33 cellular contexts compared by ENCODE assay signal in the genomic region with DNA sequence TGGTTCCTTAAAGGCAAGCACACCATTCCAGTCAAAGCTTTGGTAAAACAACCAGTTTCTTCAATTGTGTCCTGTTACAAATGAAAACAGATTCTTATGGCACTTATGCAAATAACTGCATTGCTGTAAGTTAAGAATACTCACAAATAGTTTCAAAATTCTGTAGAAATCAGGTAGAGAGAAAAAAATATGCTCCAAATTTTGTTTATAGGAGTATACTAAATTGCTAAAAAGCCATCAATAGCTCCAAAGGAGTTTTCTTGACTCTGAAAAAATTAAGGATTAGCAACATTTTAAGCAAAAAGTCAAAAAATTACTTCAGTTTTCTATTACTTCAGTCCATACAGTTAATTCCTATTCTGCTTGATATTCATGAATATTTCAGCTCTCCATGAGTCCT.
"Had no signal": no experiment of that assay in that cellular context is flagged by ENCODE, and none has a peak within 500 bp of the region (broad histone marks: within the 10 kb centered on the region; RNA-seq: fewer than 3 reads in every experiment).

No MANE protein-coding gene starts in this region.

- H3K36me3 ChIP-seq: adrenal gland, brain microvascular endothelial cell, breast epithelium had no signal

- H3K4me1 ChIP-seq: adrenal gland, body of pancreas, breast epithelium had no signal

- H3K27ac ChIP-seq: adrenal gland, body of pancreas, brain microvascular endothelial cell, breast epithelium, VCaP had no signal

- H3K27ac Mint-ChIP-seq: activated B cell treated with CpG ODN at 0.5 μM for 24 hours; activated CD4-positive, alpha-beta memory T cell treated with anti-CD3 and anti-CD28 coated beads, Interleukin-2, amount 10 ng/mL, durations not matched to agents 7 days and 5 days; activated CD4-positive, alpha-beta T cell treated with anti-CD3 and anti-CD28 coated beads, Interleukin-2, amount 10 ng/mL, durations not matched to agents 7 days and 5 days; activated CD8-positive, alpha-beta memory T cell treated with anti-CD3 and anti-CD28 coated beads, Interleukin-2, amount 10 ng/mL, durations not matched to agents 7 days and 5 days; activated CD8-positive, alpha-beta T cell treated with anti-CD3 and anti-CD28 coated beads, Interleukin-2, amount 10 ng/mL, durations not matched to agents 7 days and 5 days; activated naive CD4-positive, alpha-beta T cell treated with anti-CD3 and anti-CD28 coated beads for 36 hours; activated naive CD4-positive, alpha-beta T cell treated with anti-CD3 and anti-CD28 coated beads, Interleukin-2, amount 50 U/mL, for 72 hours; activated naive CD8-positive, alpha-beta T cell treated with anti-CD3 and anti-CD28 coated beads for 36 hours; activated T-cell treated with anti-CD3 and anti-CD28 coated beads, Interleukin-2, amount 50 U/mL, for 24 hours; activated T-helper 17 cell treated with anti-CD3 and anti-CD28 coated beads, Interleukin-2, amount 50 U/mL, for 72 hours; T-helper 1 cell treated with Interleukin-12 subunit alpha and Interleukin-12 subunit beta and Interleukin-4 antibody, amounts not matched to agents 30 μg/mL and 1 μg/mL, for 36 hours; T-helper 2 cell treated with Interferon-gamma antibody and Interleukin-4, amounts not matched to agents 5 μg/mL and 100 μg/mL, for 36 hours had no signal

- ATAC-seq: activated CD8-positive, alpha-beta memory T cell treated with anti-CD3 and anti-CD28 coated beads, Interleukin-2, amount 10 ng/mL, durations not matched to agents 7 days and 5 days; activated CD8-positive, alpha-beta T cell treated with anti-CD3 and anti-CD28 coated beads, Interleukin-2, amount 10 ng/mL, durations not matched to agents 7 days and 5 days; activated naive CD4-positive, alpha-beta T cell treated with anti-CD3 and anti-CD28 coated beads, Interleukin-2, amount 50 U/mL, for 72 hours; activated T-helper 17 cell treated with anti-CD3 and anti-CD28 coated beads, Interleukin-2, amount 50 U/mL, for 72 hours; body of pancreas had no signal

- H3K4me1 Mint-ChIP-seq: activated B cell treated with CpG ODN at 0.5 μM for 24 hours; activated CD4-positive, alpha-beta T cell treated with anti-CD3 and anti-CD28 coated beads, Interleukin-2, amount 10 ng/mL, durations not matched to agents 7 days and 5 days; activated CD8-positive, alpha-beta memory T cell treated with anti-CD3 and anti-CD28 coated beads, Interleukin-2, amount 10 ng/mL, durations not matched to agents 7 days and 5 days; activated naive CD8-positive, alpha-beta T cell treated with anti-CD3 and anti-CD28 coated beads for 36 hours; activated T-helper 17 cell treated with anti-CD3 and anti-CD28 coated beads, Interleukin-2, amount 50 U/mL, for 72 hours had no signal

- DNase-seq: activated B cell treated with CpG ODN at 0.5 μM for 24 hours; activated CD4-positive, alpha-beta memory T cell treated with anti-CD3 and anti-CD28 coated beads, Interleukin-2, amount 10 ng/mL, durations not matched to agents 7 days and 5 days; activated CD4-positive, alpha-beta T cell treated with anti-CD3 and anti-CD28 coated beads for 48 hours; activated CD4-positive, alpha-beta T cell treated with anti-CD3 and anti-CD28 coated beads, Interleukin-2, amount 10 ng/mL, durations not matched to agents 7 days and 5 days; activated CD4-positive, alpha-beta T cell treated with anti-CD3 and anti-CD28 coated beads, Interleukin-2, amount 50 U/mL, for 48 hours; activated CD4-positive, CD25-positive, alpha-beta regulatory T cell treated with anti-CD3 and anti-CD28 coated beads, Interleukin-2, amount 50 U/mL, for 72 hours; activated CD8-positive, alpha-beta memory T cell treated with anti-CD3 and anti-CD28 coated beads for 24 hours; activated CD8-positive, alpha-beta memory T cell treated with anti-CD3 and anti-CD28 coated beads, Interleukin-2, amount 10 ng/mL, durations not matched to agents 7 days and 5 days; activated CD8-positive, alpha-beta memory T cell treated with anti-CD3 and anti-CD28 coated beads, Interleukin-2, amount 50 U/mL, for 48 hours; activated CD8-positive, alpha-beta T cell treated with anti-CD3 and anti-CD28 coated beads, Interleukin-2, amount 10 ng/mL, durations not matched to agents 7 days and 5 days; activated effector memory CD4-positive, alpha-beta T cell treated with anti-CD3 and anti-CD28 coated beads, Interleukin-2, amount 50 U/mL, for 16 hours; activated gamma-delta T cell treated with Interleukin-2 at 50 U/mL for 16 hours; activated naive CD4-positive, alpha-beta T cell; activated naive CD4-positive, alpha-beta T cell treated with anti-CD3 and anti-CD28 coated beads for 36 hours; activated naive CD4-positive, alpha-beta T cell treated with anti-CD3 and anti-CD28 coated beads, Interleukin-2, amount 50 U/mL, for 16 hours; activated naive CD8-positive, alpha-beta T cell treated with anti-CD3 and anti-CD28 coated beads for 36 hours; activated T-cell treated with anti-CD3 and anti-CD28 coated beads, Interleukin-2, amount 50 U/mL, for 24 hours; activated T-cell treated with anti-CD3 and anti-CD28 coated beads, Interleukin-2, amount 50 U/mL, for 48 hours; adrenal gland; amniotic stem cell; aorta; body of pancreas; brain microvascular endothelial cell; central memory CD4-positive, alpha-beta T cell; T-helper 1 cell; T-helper 2 cell; T-helper 9 cell had no signal

- H3K27me3 ChIP-seq: adrenal gland, body of pancreas, brain microvascular endothelial cell, breast epithelium had no signal

- H3K9me3 ChIP-seq: body of pancreas had no signal

- H3K4me3 ChIP-seq: adrenal gland, body of pancreas, breast epithelium had no signal

- H3K4me3 Mint-ChIP-seq: activated B cell treated with CpG ODN at 0.5 μM for 24 hours; activated CD4-positive, alpha-beta memory T cell treated with anti-CD3 and anti-CD28 coated beads, Interleukin-2, amount 10 ng/mL, durations not matched to agents 7 days and 5 days; activated CD4-positive, alpha-beta T cell treated with anti-CD3 and anti-CD28 coated beads, Interleukin-2, amount 10 ng/mL, durations not matched to agents 7 days and 5 days; activated CD8-positive, alpha-beta memory T cell treated with anti-CD3 and anti-CD28 coated beads, Interleukin-2, amount 10 ng/mL, durations not matched to agents 7 days and 5 days; activated CD8-positive, alpha-beta T cell treated with anti-CD3 and anti-CD28 coated beads, Interleukin-2, amount 10 ng/mL, durations not matched to agents 7 days and 5 days; activated naive CD4-positive, alpha-beta T cell treated with anti-CD3 and anti-CD28 coated beads for 36 hours; activated naive CD8-positive, alpha-beta T cell treated with anti-CD3 and anti-CD28 coated beads for 36 hours; activated T-cell treated with anti-CD3 and anti-CD28 coated beads, Interleukin-2, amount 50 U/mL, for 24 hours; activated T-helper 17 cell treated with anti-CD3 and anti-CD28 coated beads, Interleukin-2, amount 50 U/mL, for 72 hours; T-helper 1 cell treated with Interleukin-12 subunit alpha and Interleukin-12 subunit beta and Interleukin-4 antibody, amounts not matched to agents 30 μg/mL and 1 μg/mL, for 36 hours; T-helper 2 cell treated with Interferon-gamma antibody and Interleukin-4, amounts not matched to agents 5 μg/mL and 100 μg/mL, for 36 hours had no signal

- H3K27me3 Mint-ChIP-seq: activated B cell treated with CpG ODN at 0.5 μM for 24 hours; activated CD4-positive, alpha-beta memory T cell treated with anti-CD3 and anti-CD28 coated beads, Interleukin-2, amount 10 ng/mL, durations not matched to agents 7 days and 5 days; activated CD4-positive, alpha-beta T cell treated with anti-CD3 and anti-CD28 coated beads, Interleukin-2, amount 10 ng/mL, durations not matched to agents 7 days and 5 days; activated CD8-positive, alpha-beta memory T cell treated with anti-CD3 and anti-CD28 coated beads, Interleukin-2, amount 10 ng/mL, durations not matched to agents 7 days and 5 days; activated naive CD8-positive, alpha-beta T cell treated with anti-CD3 and anti-CD28 coated beads for 36 hours; activated T-cell treated with anti-CD3 and anti-CD28 coated beads, Interleukin-2, amount 50 U/mL, for 24 hours; activated T-helper 17 cell treated with anti-CD3 and anti-CD28 coated beads, Interleukin-2, amount 50 U/mL, for 72 hours had no signal
